In genomic region chr22:47275479-47276218, GRCh38 we compare ENCODE assay signal across 17 cellular contexts.
DNase-seq lines count a peak whose midpoint lies in the region; ATAC-seq, FAIRE-seq and TF ChIP-seq lines count a peak whose summit lies in the region.
"Had no signal": no experiment of that assay in that cellular context is flagged by ENCODE, and none has a peak within 500 bp of the region (broad histone marks: within the 10 kb centered on the region; RNA-seq: fewer than 3 reads in every experiment).

No MANE protein-coding gene starts in this region.

- peaks cover 11% of the 10 kb centered on the region for H3K4me1 Mint-ChIP-seq in WTC11
- H3K4me1 Mint-ChIP-seq: CD8-positive, alpha-beta memory T cell had no signal

- CTCF ChIA-PET in WTC11 (lab: Charles Lee) = interaction anchor here (1.0 to 1.4 kb wide), 4 partner anchors 15 to 76 kb away, joined by 3 to 6 read pairs (median 3); no protein-coding TSS in a partner anchor

- DNase-seq in NCI-H2029 (lab: John Stamatoyannopoulos, UW) (peak; percentile 25), NCI-H2029 treated with DMSO at 0.1 percent for 48 hours (lab: John Stamatoyannopoulos, UW) (no peak), HTR-8/SVneo (ENCODE audit: insufficient read length, low spot score) (peak; percentile 20), WTC11 (ENCODE audit: low spot score) (peak; percentile 35), posterior vena cava (ENCODE audit: low spot score) (peak; percentile 40), C1 segment of cervical spinal cord (lab: John Stamatoyannopoulos, UW) (no peak)
- DNase-seq: 8988T; activated CD4-positive, alpha-beta T cell treated with anti-CD3 and anti-CD28 coated beads, Interleukin-2, amount 50 U/mL, for 4 hours; activated T-cell treated with anti-CD3 and anti-CD28 coated beads, Interleukin-2, amount 50 U/mL, for 72 hours; esophagus squamous epithelium; naive thymus-derived CD4-positive, alpha-beta T cell; NCI-H1092; stimulated activated CD4-positive, alpha-beta T cell treated with anti-CD3 and anti-CD28 coated beads, Interleukin-4, amount 100 ng/mL, for 1 hour; trophoblast cell had no signal

- H3K27me3 Mint-ChIP-seq in WTC11 (ENCODE audit: low read depth) = peaks cover 2% of the 10 kb centered on the region; the same call in 1 of the 2 replicates

- H3K27ac Mint-ChIP-seq in WTC11 = no peak overlapping the region
- H3K27ac Mint-ChIP-seq: activated T-cell treated with anti-CD3 and anti-CD28 coated beads, Interleukin-2, amount 50 U/mL, for 72 hours; CD8-positive, alpha-beta memory T cell; naive thymus-derived CD4-positive, alpha-beta T cell had no signal

- TF ChIP-seq CTCF in WTC11 (IDR thresholded peaks at IDR 0.05) = no peak

- peak; percentile 75 for ATAC-seq in WTC11
- no peak for ATAC-seq in GM21423 (IDR thresholded peaks at IDR 0.05; ENCODE audit: unreplicated experiment)
- no peak for ATAC-seq in HG03439 (IDR thresholded peaks at IDR 0.05; ENCODE audit: unreplicated experiment)
- ATAC-seq: activated T-cell treated with anti-CD3 and anti-CD28 coated beads, Interleukin-2, amount 50 U/mL, for 72 hours; naive thymus-derived CD4-positive, alpha-beta T cell had no signal

- FAIRE-seq in HTR-8/SVneo (lab: Jason Lieb, UNC) = no peak

- H3K9me3 Mint-ChIP-seq in WTC11 = peaks cover 10% of the 10 kb centered on the region
- H3K9me3 Mint-ChIP-seq: activated T-cell treated with anti-CD3 and anti-CD28 coated beads, Interleukin-2, amount 50 U/mL, for 72 hours; CD8-positive, alpha-beta memory T cell had no signal

- H3K4me3 Mint-ChIP-seq in WTC11 = no peak overlapping the region
- H3K4me3 Mint-ChIP-seq: activated T-cell treated with anti-CD3 and anti-CD28 coated beads, Interleukin-2, amount 50 U/mL, for 72 hours; CD8-positive, alpha-beta memory T cell; naive thymus-derived CD4-positive, alpha-beta T cell had no signal

- POLR2A ChIA-PET in WTC11 (lab: Charles Lee) = no interaction called here

- peaks cover 2% of the 10 kb centered on the region; the same call in 1 of the 2 replicates for H3K36me3 Mint-ChIP-seq in WTC11
- H3K36me3 Mint-ChIP-seq: CD8-positive, alpha-beta memory T cell; naive thymus-derived CD4-positive, alpha-beta T cell had no signal

- intact Hi-C loops in posterior vena cava (cut with DNase I) = no loop called here

TF ChIP-seq in WTC11, 78 proteins besides CTCF, POLR2A, EP300 and RAD21:
- no peak for TF ChIP-seq IRF2 (CRISPR knock-in tag; IDR thresholded peaks at IDR 0.05; ENCODE audit: borderline replicate concordance, low read depth)
- TF ChIP-seq JAZF1 (CRISPR knock-in tag; IDR thresholded peaks at IDR 0.05) = no peak
- no peak for TF ChIP-seq NR2C2 (CRISPR knock-in tag; IDR thresholded peaks at IDR 0.05)
- TF ChIP-seq NFYB (CRISPR knock-in tag; conservative IDR thresholded peaks at IDR 0.05; ENCODE audit: low read depth) = no peak

Comparison
In these comparisons a context has a peak if more than half of its experiments do, and no peak if none do; other contexts are left out.
1. DNase-seq: peak in NCI-H2029 (single experiment), HTR-8/SVneo (single experiment), WTC11 (single experiment) and posterior vena cava (single experiment); none in NCI-H2029 treated with DMSO at 0.1 percent for 48 hours (single experiment) and C1 segment of cervical spinal cord (0 of 14).